8 cellular contexts compared by ENCODE assay signal in the genomic region with DNA sequence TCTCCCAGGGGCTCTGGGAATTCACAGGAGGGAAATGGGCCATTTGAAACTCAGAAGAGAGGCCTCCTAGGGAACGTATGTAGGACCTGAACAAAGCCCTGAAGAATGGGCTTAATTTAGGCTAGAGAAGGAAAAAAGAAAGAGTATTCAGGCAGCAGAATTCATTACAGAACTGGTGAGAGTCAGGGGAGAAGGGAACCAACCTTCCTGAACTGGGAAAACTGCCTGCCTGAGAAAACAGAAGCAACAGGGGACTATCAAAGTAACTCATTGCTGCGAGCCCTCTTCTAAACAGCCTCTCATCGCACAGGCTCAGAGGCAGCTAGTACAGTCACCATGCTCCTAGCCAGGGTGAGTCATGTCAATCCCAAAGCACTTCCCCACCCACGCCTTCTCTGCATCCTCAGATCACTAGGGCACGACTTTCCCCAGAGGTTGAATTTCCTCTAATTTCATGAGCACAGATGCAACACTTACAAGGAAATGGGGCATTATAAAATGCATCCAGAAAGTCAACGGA.
DNase-seq lines count a peak whose midpoint lies in the region; ATAC-seq, FAIRE-seq and TF ChIP-seq lines count a peak whose summit lies in the region.

No MANE protein-coding gene starts in this region.

- intact Hi-C loops in pancreas (cut with DNase I): no loop called here

- H3K4me1 Mint-ChIP-seq in mesothelial cell of epicardium: peaks cover 22% of the 10 kb centered on the region
- H3K4me1 Mint-ChIP-seq in naive thymus-derived CD8-positive, alpha-beta T cell: peaks cover 0 to 24% (median 0%) of the 10 kb centered on the region in 4 donors

- peaks cover 7% of the 10 kb centered on the region for H3K9me3 Mint-ChIP-seq in mesothelial cell of epicardium
- peaks cover 0 to 3% (median 0%) of the 10 kb centered on the region in 9 donors for H3K9me3 Mint-ChIP-seq in naive thymus-derived CD8-positive, alpha-beta T cell

- no peaks in the 10 kb centered on the region for H3K36me3 ChIP-seq in pancreas

- no peaks in the 10 kb centered on the region for H3K27me3 Mint-ChIP-seq in mesothelial cell of epicardium (ENCODE audit: low read depth)
- peaks cover 0 to 7% (median 2%) of the 10 kb centered on the region in 5 donors for H3K27me3 Mint-ChIP-seq in naive thymus-derived CD8-positive, alpha-beta T cell

- ATAC-seq in HG03139 (IDR thresholded peaks at IDR 0.05; ENCODE audit: unreplicated experiment) (peak; percentile 42), pancreas (peak in 3 of 4 donors; percentile 78 to 93 (median 89))
- ATAC-seq in naive thymus-derived CD8-positive, alpha-beta T cell: no peak

- H3K4me3 Mint-ChIP-seq in mesothelial cell of epicardium: no peak overlapping the region
- H3K4me3 Mint-ChIP-seq in naive thymus-derived CD8-positive, alpha-beta T cell: no peak overlapping the region

- no peaks in the 10 kb centered on the region for H3K9me3 ChIP-seq in pancreas

- no peak for FAIRE-seq in pancreas (lab: Jason Lieb, UNC)

- no peaks in the 10 kb centered on the region for H3K4me1 ChIP-seq in pancreas

- 61 to 73% methylated on average over 6 of the region's 6 CpGs for WGBS in pancreas, 2 donors

- DNase-seq in stimulated activated CD4-positive, alpha-beta T cell treated with anti-CD3 and anti-CD28 coated beads, Interleukin-12 subunit alpha, Interleukin-12 subunit beta, amount 100 ng/mL, for 48 hours (ENCODE audit: low read depth in 2 of 3, low spot score in 1 of 3): peak in 2 of 3 donors; percentile 13 to 46
- no peak for DNase-seq in stimulated activated CD4-positive, alpha-beta T cell treated with anti-CD3 and anti-CD28 coated beads, Interleukin-4, amount 100 ng/mL, for 1 hour
- DNase-seq in SKM-1 (lab: John Stamatoyannopoulos, UW; ENCODE audit: unreplicated experiment): peak; percentile 77
- DNase-seq in fibroblast of peridontal ligament (ENCODE audit: extremely low read depth): peak; percentile 95
- DNase-seq in pancreas: peak in 2 of 6 donors; percentile 4 to 45
- DNase-seq in mesothelial cell of epicardium (ENCODE audit: low spot score in 2 of 2, unreplicated experiment in 2 of 2): no peak
- DNase-seq in naive thymus-derived CD8-positive, alpha-beta T cell: no peak

- POLR2A ChIA-PET in naive thymus-derived CD8-positive, alpha-beta T cell (lab: Charles Lee): no interaction called here

- H3K4me3 ChIP-seq in pancreas: no peak overlapping the region

- H3K27me3 ChIP-seq in pancreas: no peaks in the 10 kb centered on the region

- TF ChIP-seq CTCF in pancreas (IDR thresholded peaks at IDR 0.05): no peak
- TF ChIP-seq CTCF in mesothelial cell of epicardium (IDR thresholded peaks at IDR 0.05; ENCODE audit: unreplicated experiment): no peak

- no peaks in the 10 kb centered on the region for H3K36me3 Mint-ChIP-seq in mesothelial cell of epicardium
- no peaks in the 10 kb centered on the region for H3K36me3 Mint-ChIP-seq in naive thymus-derived CD8-positive, alpha-beta T cell

- peak overlapping the region in 1 of 4 donors; percentile 35 for H3K27ac ChIP-seq in pancreas

- no peak overlapping the region for H3K27ac Mint-ChIP-seq in mesothelial cell of epicardium
- H3K27ac Mint-ChIP-seq in naive thymus-derived CD8-positive, alpha-beta T cell: no peak overlapping the region

Comparison
In these comparisons a context has a peak if more than half of its experiments do, and no peak if none do; other contexts are left out.
1. DNase-seq: peak in stimulated activated CD4-positive, alpha-beta T cell treated with anti-CD3 and anti-CD28 coated beads, Interleukin-12 subunit alpha, Interleukin-12 subunit beta, amount 100 ng/mL, for 48 hours (2 of 3), SKM-1 (single experiment) and fibroblast of peridontal ligament (single experiment); none in stimulated activated CD4-positive, alpha-beta T cell treated with anti-CD3 and anti-CD28 coated beads, Interleukin-4, amount 100 ng/mL, for 1 hour (single experiment), mesothelial cell of epicardium (0 of 2) and naive thymus-derived CD8-positive, alpha-beta T cell (0 of 10).
2. ATAC-seq: peak in HG03139 (single experiment) and pancreas (3 of 4); none in naive thymus-derived CD8-positive, alpha-beta T cell (0 of 2).